1 cellular context compared by ENCODE assay signal in genomic region chr14:91835920-91836843, GRCh38.
TF ChIP-seq lines count a peak whose summit lies in the region.

No MANE protein-coding gene starts in this region.

TF ChIP-seq in GM23338, 12 proteins besides CTCF, POLR2A, EP300 and RAD21 (continued from another document):
- no peak for TF ChIP-seq REST (IDR thresholded peaks at IDR 0.05; ENCODE audit: unreplicated experiment)
- no peak for TF ChIP-seq STAT1 (IDR thresholded peaks at IDR 0.05; ENCODE audit: unreplicated experiment)
TF ChIP-seq in GM23338: peak in this region for 1.
